18 cellular contexts compared by ENCODE assay signal in the genomic region with DNA sequence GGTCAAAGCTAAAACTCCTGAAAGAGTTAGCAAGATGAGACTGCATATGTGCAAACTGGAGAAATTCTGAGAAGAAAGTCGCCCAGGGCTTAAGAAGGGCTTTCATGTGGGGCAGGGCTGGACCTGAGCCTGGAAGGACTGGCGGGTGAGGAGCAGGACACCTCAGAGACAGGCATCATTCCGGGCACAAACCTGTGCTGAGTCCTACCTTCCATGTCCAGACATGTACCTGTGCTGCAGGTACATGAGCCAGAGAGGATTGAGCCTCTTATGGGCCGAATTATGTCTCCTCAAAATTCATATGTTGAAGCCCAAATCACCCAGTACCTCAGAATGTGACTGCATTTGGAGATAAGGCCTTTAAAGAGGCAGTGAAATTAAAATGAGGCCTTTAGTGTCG.
DNase-seq lines count a peak whose midpoint lies in the region; ATAC-seq, FAIRE-seq and TF ChIP-seq lines count a peak whose summit lies in the region.
"Had no signal": no experiment of that assay in that cellular context is flagged by ENCODE, and none has a peak within 500 bp of the region (broad histone marks: within the 10 kb centered on the region; RNA-seq: fewer than 3 reads in every experiment).

No MANE protein-coding gene starts in this region.

- no peak for TF ChIP-seq RAD21 in A549 (conservative IDR thresholded peaks at IDR 0.05 in 1 of 2, IDR thresholded peaks at IDR 0.05 in 1 of 2)

- WGBS in A549 (ENCODE audit: missing lambda C conversion rate): 81% methylated on average over 5 of the region's 5 CpGs
- no CpG with 5 or more reads among the region's 5 CpGs for WGBS in neuronal stem cell (ENCODE audit: extremely low coverage in 2 of 2, insufficient read length in 2 of 2, insufficient replicate concordance in 1 of 2), 2 donors
- 78 to 92% (median 80%) methylated on average over 5 of the region's 5 CpGs for WGBS in heart left ventricle, 4 donors

- H3K18ac ChIP-seq in neuronal stem cell (ENCODE audit: low read length): no peak overlapping the region

- no peak overlapping the region for H3K4me3 ChIP-seq in A549
- no peak overlapping the region for H3K4me3 ChIP-seq in epithelial cell of esophagus (ENCODE audit: low read length)
- no peak overlapping the region for H3K4me3 ChIP-seq in neuronal stem cell (ENCODE audit: low read length in 2 of 2)
- H3K4me3 ChIP-seq in heart left ventricle: no peak overlapping the region
- H3K4me3 ChIP-seq: Peyer's patch, SK-N-MC had no signal

- H3K4me2 ChIP-seq in A549 (peak overlapping the region; percentile 77), neuronal stem cell (ENCODE audit: insufficient read depth, low read length, poor library complexity, severe bottlenecking) (no peak overlapping the region)

- TF ChIP-seq EP300 in A549 (IDR thresholded peaks at IDR 0.05): no peak

- H3K27me3 ChIP-seq in neuronal stem cell (ENCODE audit: control insufficient read depth in 3 of 3, insufficient read depth in 3 of 3, low read depth in 1 of 3, low read length in 3 of 3): peaks cover 0 to 2% (median 0%) of the 10 kb centered on the region in 3 experiments
- peaks cover 0 to 17% (median 0%) of the 10 kb centered on the region in 9 donors for H3K27me3 ChIP-seq in heart left ventricle
- H3K27me3 ChIP-seq: Peyer's patch had no signal

- no peak for ATAC-seq in A549
- ATAC-seq in heart left ventricle: no peak
- ATAC-seq: Right ventricle myocardium inferior had no signal

- H3K27ac Mint-ChIP-seq in mesothelial cell of epicardium: peak overlapping the region; percentile 77
- H3K27ac Mint-ChIP-seq: CD14-positive monocyte had no signal

- H4K91ac ChIP-seq in neuronal stem cell (ENCODE audit: low read depth, low read length, poor library complexity): no peak overlapping the region

- no peaks in the 10 kb centered on the region for H3K27me3 Mint-ChIP-seq in mesothelial cell of epicardium (ENCODE audit: low read depth)

- H2BK15ac ChIP-seq in neuronal stem cell (ENCODE audit: low read length): no peak overlapping the region

- no peak overlapping the region for H3K9ac ChIP-seq in neuronal stem cell (ENCODE audit: low read depth, low read length, poor library complexity)

- DNase-seq in A549 (ENCODE audit: low read depth in 1 of 2, low spot score in 1 of 2) (no peak), GM19239 (ENCODE audit: insufficient read length, low spot score) (no peak), epithelial cell of esophagus (ENCODE audit: low read depth) (peak; percentile 91), mesothelial cell of epicardium (ENCODE audit: low spot score in 2 of 2, unreplicated experiment in 2 of 2) (no peak), neuronal stem cell (ENCODE audit: low spot score) (no peak), heart left ventricle (no peak), HCEC 1CT (no peak), NCI-H187 treated with DMSO at 0.1 percent for 48 hours (lab: John Stamatoyannopoulos, UW) (no peak)
- DNase-seq: COR-L47, KG1, NCI-H1436, NCI-H2081, NCI-H510A, NCI-H82, Peyer's patch had no signal

- POLR2A ChIA-PET in A549 (lab: Yijun Ruan, JAX): no interaction called here

- H3K36me3 ChIP-seq in neuronal stem cell (replicated peaks in 1 of 2; ENCODE audit: control insufficient read depth in 2 of 2, insufficient read depth in 2 of 2, low read length in 2 of 2) (no peaks in the 10 kb centered on the region), heart left ventricle (no peaks in the 10 kb centered on the region)
- H3K36me3 ChIP-seq: Peyer's patch had no signal

- H2AK5ac ChIP-seq in neuronal stem cell (ENCODE audit: low read depth, low read length): no peak overlapping the region

- peak overlapping the region; percentile 78 to 87 for H3K27ac ChIP-seq in A549
- H3K27ac ChIP-seq in neuronal stem cell (replicated peaks; ENCODE audit: low read length): no peak overlapping the region
- no peak overlapping the region for H3K27ac ChIP-seq in heart left ventricle
- H3K27ac ChIP-seq: Peyer's patch, SK-N-MC had no signal

- H2BK120ac ChIP-seq in neuronal stem cell (ENCODE audit: low read depth, low read length): no peak overlapping the region

- FAIRE-seq in A549 (lab: Jason Lieb, UNC) (no peak), GM19239 (lab: Jason Lieb, UNC) (peak; percentile 57)

- no peak overlapping the region for H3K4me3 Mint-ChIP-seq in mesothelial cell of epicardium
- H3K4me3 Mint-ChIP-seq: CD14-positive monocyte had no signal

- CTCF ChIA-PET in A549 (lab: Yijun Ruan, JAX): no interaction called here

- H3K4ac ChIP-seq in neuronal stem cell (ENCODE audit: low read length): no peak overlapping the region

- no peak overlapping the region for H3K23ac ChIP-seq in neuronal stem cell (ENCODE audit: low read depth, low read length, poor library complexity)

- no peaks in the 10 kb centered on the region for H3K9me3 Mint-ChIP-seq in mesothelial cell of epicardium
- H3K9me3 Mint-ChIP-seq: CD14-positive monocyte had no signal

- intact Hi-C loops in heart left ventricle (cut with DNase I): no loop called here

- no peak overlapping the region for H2AFZ ChIP-seq in neuronal stem cell (ENCODE audit: low read length)

- no peak for TF ChIP-seq CTCF in A549 (IDR thresholded peaks at IDR 0.05)
- no peak for TF ChIP-seq CTCF in epithelial cell of esophagus (IDR thresholded peaks at IDR 0.05; ENCODE audit: insufficient read depth, low read depth, low read length, missing control alignments)
- TF ChIP-seq CTCF in mesothelial cell of epicardium (IDR thresholded peaks at IDR 0.05; ENCODE audit: unreplicated experiment): no peak
- no peak for TF ChIP-seq CTCF in heart left ventricle (IDR thresholded peaks at IDR 0.05)

- TF ChIP-seq POLR2A in A549 (IDR thresholded peaks at IDR 0.05; ENCODE audit: low read length) (no peak), heart left ventricle (IDR thresholded peaks at IDR 0.05) (no peak)

- H4K8ac ChIP-seq in neuronal stem cell (ENCODE audit: low read depth, low read length): no peak overlapping the region

- H2BK12ac ChIP-seq in neuronal stem cell (ENCODE audit: low read length): no peak overlapping the region

- H2BK5ac ChIP-seq in neuronal stem cell (ENCODE audit: low read length): no peak overlapping the region

- H3K9me3 ChIP-seq in A549 (no peaks in the 10 kb centered on the region), neuronal stem cell (replicated peaks in 1 of 2; ENCODE audit: control insufficient read depth in 2 of 2, insufficient read depth in 1 of 2, low read depth in 1 of 2, low read length in 2 of 2) (no peaks in the 10 kb centered on the region), heart left ventricle (peaks cover 0 to 2% (median 0%) of the 10 kb centered on the region in 12 donors)
- H3K9me3 ChIP-seq: Peyer's patch had no signal

- H3K79me1 ChIP-seq in neuronal stem cell (ENCODE audit: low read depth, low read length): no peaks in the 10 kb centered on the region

- H3K14ac ChIP-seq in neuronal stem cell (ENCODE audit: low read length): no peak overlapping the region

- H3K4me1 ChIP-seq in A549 (peaks cover 57% of the 10 kb centered on the region), neuronal stem cell (ENCODE audit: control insufficient read depth in 2 of 2, insufficient read depth in 1 of 2, low read depth in 1 of 2, low read length in 2 of 2) (peaks cover 13 to 14% of the 10 kb centered on the region in 2 donors), heart left ventricle (no peaks in the 10 kb centered on the region)
- H3K4me1 ChIP-seq: Peyer's patch had no signal

- peaks cover 79% of the 10 kb centered on the region for H3K4me1 Mint-ChIP-seq in mesothelial cell of epicardium
- H3K4me1 Mint-ChIP-seq: CD14-positive monocyte had no signal

- H3K36me3 Mint-ChIP-seq in mesothelial cell of epicardium: peaks cover 4% of the 10 kb centered on the region
- H3K36me3 Mint-ChIP-seq: CD14-positive monocyte had no signal

TF ChIP-seq in A549, 52 proteins besides CTCF, POLR2A, EP300 and RAD21 (continues in another document):
- no peak for TF ChIP-seq CHD2 (IDR thresholded peaks at IDR 0.05; ENCODE audit: low read length, partially characterized antibody)
- no peak for TF ChIP-seq HDAC2 (IDR thresholded peaks at IDR 0.05)
- no peak for TF ChIP-seq ZSCAN20 (CRISPR knock-in tag; IDR thresholded peaks at IDR 0.05)
- TF ChIP-seq, protein P1, sequence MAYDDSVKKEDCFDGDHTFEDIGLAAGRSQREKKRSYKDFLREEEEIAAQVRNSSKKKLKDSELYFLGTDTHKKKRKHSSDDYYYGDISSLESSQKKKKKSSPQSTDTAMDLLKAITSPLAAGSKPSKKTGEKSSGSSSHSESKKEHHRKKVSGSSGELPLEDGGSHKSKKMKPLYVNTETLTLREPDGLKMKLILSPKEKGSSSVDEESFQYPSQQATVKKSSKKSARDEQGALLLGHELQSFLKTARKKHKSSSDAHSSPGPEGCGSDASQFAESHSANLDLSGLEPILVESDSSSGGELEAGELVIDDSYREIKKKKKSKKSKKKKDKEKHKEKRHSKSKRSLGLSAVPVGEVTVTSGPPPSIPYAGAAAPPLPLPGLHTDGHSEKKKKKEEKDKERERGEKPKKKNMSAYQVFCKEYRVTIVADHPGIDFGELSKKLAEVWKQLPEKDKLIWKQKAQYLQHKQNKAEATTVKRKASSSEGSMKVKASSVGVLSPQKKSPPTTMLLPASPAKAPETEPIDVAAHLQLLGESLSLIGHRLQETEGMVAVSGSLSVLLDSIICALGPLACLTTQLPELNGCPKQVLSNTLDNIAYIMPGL (CRISPR knock-in tag; IDR thresholded peaks at IDR 0.05; ENCODE audit: borderline replicate concordance): no peak
- no peak for TF ChIP-seq MAFK (IDR thresholded peaks at IDR 0.05; ENCODE audit: partially characterized antibody)
- TF ChIP-seq NPAS2 (CRISPR knock-in tag; IDR thresholded peaks at IDR 0.05; ENCODE audit: borderline replicate concordance): no peak
- TF ChIP-seq HOXA7 (CRISPR knock-in tag; IDR thresholded peaks at IDR 0.05): no peak
- TF ChIP-seq SREBF2 (IDR thresholded peaks at IDR 0.05): no peak
- TF ChIP-seq, protein P2, sequence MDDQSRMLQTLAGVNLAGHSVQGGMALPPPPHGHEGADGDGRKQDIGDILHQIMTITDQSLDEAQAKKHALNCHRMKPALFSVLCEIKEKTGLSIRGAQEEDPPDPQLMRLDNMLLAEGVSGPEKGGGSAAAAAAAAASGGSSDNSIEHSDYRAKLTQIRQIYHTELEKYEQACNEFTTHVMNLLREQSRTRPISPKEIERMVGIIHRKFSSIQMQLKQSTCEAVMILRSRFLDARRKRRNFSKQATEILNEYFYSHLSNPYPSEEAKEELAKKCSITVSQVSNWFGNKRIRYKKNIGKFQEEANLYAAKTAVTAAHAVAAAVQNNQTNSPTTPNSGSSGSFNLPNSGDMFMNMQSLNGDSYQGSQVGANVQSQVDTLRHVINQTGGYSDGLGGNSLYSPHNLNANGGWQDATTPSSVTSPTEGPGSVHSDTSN (IDR thresholded peaks at IDR 0.05): no peak
- TF ChIP-seq HOXB5 (CRISPR knock-in tag; IDR thresholded peaks at IDR 0.05): no peak
- no peak for TF ChIP-seq MYC (IDR thresholded peaks at IDR 0.05; ENCODE audit: borderline replicate concordance, low read length)
- no peak for TF ChIP-seq KDM1A (IDR thresholded peaks at IDR 0.05; ENCODE audit: low read depth)
- no peak for TF ChIP-seq CBX8 (IDR thresholded peaks at IDR 0.05)

Comparison
In these comparisons a context has a peak if more than half of its experiments do, and no peak if none do; other contexts are left out.
1. H3K27ac ChIP-seq: peak in A549 (2 of 2); none in neuronal stem cell (single experiment) and heart left ventricle (0 of 12).